ENCODE assay signal across 21 cellular contexts in genomic region chr14:36835145-36835544, GRCh38.
DNase-seq lines count a peak whose midpoint lies in the region; ATAC-seq, FAIRE-seq and TF ChIP-seq lines count a peak whose summit lies in the region.
"Had no signal": no experiment of that assay in that cellular context is flagged by ENCODE, and none has a peak within 500 bp of the region (broad histone marks: within the 10 kb centered on the region; RNA-seq: fewer than 3 reads in every experiment).

No MANE protein-coding gene starts in this region.

- no peaks in the 10 kb centered on the region for H3K4me1 ChIP-seq in GM23338 (ENCODE audit: insufficient read depth)
- peaks cover 0 to 5% (median 2%) of the 10 kb centered on the region in 4 experiments; a peak in 2 of 7 replicates for H3K4me1 ChIP-seq in H1 (replicated peaks in 1 of 4; ENCODE audit: control insufficient read depth in 3 of 4, insufficient read depth in 4 of 4, low read length in 3 of 4)
- no peaks in the 10 kb centered on the region for H3K4me1 ChIP-seq in foreskin keratinocyte
- H3K4me1 ChIP-seq: BLaER1, upper lobe of right lung had no signal

- no peak overlapping the region for H3K4me3 ChIP-seq in GM23338
- no peak overlapping the region for H3K4me3 ChIP-seq in H1 (ENCODE audit: extremely low read depth in 1 of 4, insufficient read depth in 2 of 4, low read depth in 3 of 4, low read length in 4 of 4)
- H3K4me3 ChIP-seq: BLaER1, MG63, upper lobe of right lung had no signal

- H3K4ac ChIP-seq in H1 (replicated peaks; ENCODE audit: insufficient read length, low read depth, low read length) = no peak overlapping the region

- H3K36me3 Mint-ChIP-seq in GM23338 (ENCODE audit: low read depth) = no peaks in the 10 kb centered on the region
- H3K36me3 Mint-ChIP-seq in natural killer cell treated with Interleukin-12 subunit alpha and Interleukin-12 subunit beta and Interleukin-15 and Interleukin-18, amount 100 ng/mL, for 72 hours = no peaks in the 10 kb centered on the region

- TF ChIP-seq EP300 in H1 (IDR thresholded peaks at IDR 0.05; ENCODE audit: borderline replicate concordance in 1 of 2, low read depth in 2 of 2, low read length in 2 of 2) = no peak

- no peak overlapping the region for H2BK5ac ChIP-seq in H1 (ENCODE audit: low read depth, low read length)

- H3K79me2 ChIP-seq in GM23338 (replicated peaks; ENCODE audit: insufficient read depth) (no peaks in the 10 kb centered on the region), H1 (ENCODE audit: control insufficient read depth in 1 of 2, insufficient read depth in 2 of 2, low read length in 2 of 2) (no peaks in the 10 kb centered on the region)

- H2AFZ ChIP-seq in GM23338 = no peak overlapping the region
- no peak overlapping the region for H2AFZ ChIP-seq in H1 (ENCODE audit: low read length)

- H4K91ac ChIP-seq in H1 (replicated peaks; ENCODE audit: insufficient read length, low read length) = no peak overlapping the region

- no peak overlapping the region for H3K56ac ChIP-seq in H1 (replicated peaks; ENCODE audit: insufficient read length, low read depth, low read length)

- DNase-seq in GM23338 (ENCODE audit: low spot score) (no peak), NCI-H1417 treated with DMSO at 0.1 percent for 48 hours (lab: John Stamatoyannopoulos, UW) (peak; percentile 81), NCI-H510A treated with DMSO at 0.1 percent for 48 hours (lab: John Stamatoyannopoulos, UW) (peak; percentile 87), H1 (ENCODE audit: low read depth in 1 of 2, low spot score in 2 of 2) (no peak), hippocampal formation (lab: John Stamatoyannopoulos, UW) (no peak), foreskin keratinocyte (no peak)
- DNase-seq in natural killer cell treated with Interleukin-12 subunit alpha and Interleukin-12 subunit beta and Interleukin-15 and Interleukin-18, amount 100 ng/mL, for 72 hours (ENCODE audit: low spot score) = no peak
- DNase-seq: activated CD4-positive, CD25-positive, alpha-beta regulatory T cell; activated effector memory CD4-positive, alpha-beta T cell treated with Interleukin-2 at 50 U/mL for 16 hours; amygdala; effector CD4-positive, alpha-beta T cell; kidney; mesenchymal stem cell; MG63; NK-92 treated with Interleukin-12 subunit alpha and Interleukin-12 subunit beta, amount 100 ng/mL, for 24 hours; upper lobe of right lung had no signal

- H3K18ac ChIP-seq in H1 (ENCODE audit: extremely low read depth, low read length) = no peak overlapping the region

- TF ChIP-seq CTCF in GM23338 (conservative IDR thresholded peaks at IDR 0.05; ENCODE audit: low read depth in 2 of 2) (no peak), H1 (IDR thresholded peaks at IDR 0.05; ENCODE audit: control extremely low read depth in 1 of 3, insufficient read depth in 1 of 3, low read depth in 1 of 3, low read length in 3 of 3) (no peak), foreskin keratinocyte (conservative IDR thresholded peaks at IDR 0.05) (no peak)

- H3K27me3 ChIP-seq in GM23338 (ENCODE audit: insufficient read depth) (no peaks in the 10 kb centered on the region), H1 (replicated peaks in 1 of 4; ENCODE audit: control insufficient read depth in 3 of 4, extremely low read depth in 1 of 4, insufficient read depth in 3 of 4, low read length in 3 of 4) (no peaks in the 10 kb centered on the region), foreskin keratinocyte (no peaks in the 10 kb centered on the region)
- H3K27me3 ChIP-seq: BLaER1, MG63, upper lobe of right lung had no signal

- no peak overlapping the region for H3K14ac ChIP-seq in H1 (ENCODE audit: insufficient read length)

- H2BK15ac ChIP-seq in H1 (ENCODE audit: low read length) = no peak overlapping the region

- no peak overlapping the region for H4K5ac ChIP-seq in H1 (ENCODE audit: insufficient read length, low read depth, low read length)

- H3K9me2 ChIP-seq in GM23338 (ENCODE audit: insufficient read depth) = no peaks in the 10 kb centered on the region

- H3F3A ChIP-seq in GM23338 (replicated peaks; ENCODE audit: low read depth) = no peaks in the 10 kb centered on the region

- H3K4me3 Mint-ChIP-seq in GM23338 = no peak overlapping the region
- no peak overlapping the region for H3K4me3 Mint-ChIP-seq in natural killer cell treated with Interleukin-12 subunit alpha and Interleukin-12 subunit beta and Interleukin-15 and Interleukin-18, amount 100 ng/mL, for 72 hours
- H3K4me3 Mint-ChIP-seq: central memory CD8-positive, alpha-beta T cell; stimulated activated naive CD8-positive, alpha-beta T cell treated with anti-CD3 and anti-CD28 coated beads, Interleukin-15, Interleukin-2, amounts not matched to agents 100 ng/mL and 50 ng/mL, for 24 hours had no signal

- CTCF ChIA-PET in H1 (lab: Charles Lee; ENCODE audit: partially characterized antibody) = no interaction called here

- H3K4me1 Mint-ChIP-seq in GM23338 = peaks cover 3% of the 10 kb centered on the region; the same call in 2 of the 3 replicates
- H3K4me1 Mint-ChIP-seq in natural killer cell treated with Interleukin-12 subunit alpha and Interleukin-12 subunit beta and Interleukin-15 and Interleukin-18, amount 100 ng/mL, for 72 hours (ENCODE audit: low read depth in 2 of 2) = no peaks in the 10 kb centered on the region
- H3K4me1 Mint-ChIP-seq: central memory CD8-positive, alpha-beta T cell had no signal

- H2AK5ac ChIP-seq in H1 (ENCODE audit: low read depth, low read length) = no peak overlapping the region

- no peak for TF ChIP-seq RAD21 in H1 (IDR thresholded peaks at IDR 0.05 in 1 of 2, conservative IDR thresholded peaks at IDR 0.05 in 1 of 2; ENCODE audit: low read depth in 2 of 2, low read length in 2 of 2)

- no peak overlapping the region for H2BK20ac ChIP-seq in H1 (ENCODE audit: low read length)

- ATAC-seq in GM23338 (peak; percentile 34; the same call in 2 of the 3 replicates), GM21526 (IDR thresholded peaks at IDR 0.05; ENCODE audit: low FRiP score, unreplicated experiment) (no peak), foreskin keratinocyte (no peak)
- ATAC-seq in natural killer cell treated with Interleukin-12 subunit alpha and Interleukin-12 subunit beta and Interleukin-15 and Interleukin-18, amount 100 ng/mL, for 72 hours = no peak
- ATAC-seq: upper lobe of right lung had no signal

- H3K4me2 ChIP-seq in GM23338 = no peak overlapping the region
- H3K4me2 ChIP-seq in H1 (ENCODE audit: insufficient read depth in 1 of 2, low read depth in 2 of 2, low read length in 2 of 2) = no peak overlapping the region
- H3K4me2 ChIP-seq: BLaER1 had no signal

- no peak overlapping the region for H2BK120ac ChIP-seq in H1 (replicated peaks; ENCODE audit: low read depth, low read length)

- H3K23ac ChIP-seq in H1 (ENCODE audit: insufficient read length) = no peak overlapping the region

- no peak overlapping the region for H2BK12ac ChIP-seq in H1 (ENCODE audit: low read depth, low read length)

- no peaks in the 10 kb centered on the region for H3K79me1 ChIP-seq in H1 (ENCODE audit: low read depth, low read length)

- no peak for TF ChIP-seq POLR2A in H1 (IDR thresholded peaks at IDR 0.05; ENCODE audit: control extremely low read depth in 1 of 2, low read depth in 2 of 2, low read length in 2 of 2)

- FAIRE-seq in H1 (lab: Jason Lieb, UNC) = peak; percentile 24
- FAIRE-seq: kidney had no signal

- H3K9me3 ChIP-seq in H1 (ENCODE audit: insufficient read depth in 2 of 2, low read depth in 1 of 2, low read length in 1 of 2) = no peaks in the 10 kb centered on the region
- H3K9me3 ChIP-seq: BLaER1, MG63, upper lobe of right lung had no signal

- H3K36me3 ChIP-seq in GM23338 (ENCODE audit: insufficient read depth) (no peaks in the 10 kb centered on the region), H1 (ENCODE audit: control insufficient read depth in 2 of 4, insufficient read depth in 4 of 4, low read length in 3 of 4) (no peaks in the 10 kb centered on the region)
- H3K36me3 ChIP-seq: BLaER1, MG63, upper lobe of right lung had no signal

- H3K27ac ChIP-seq in GM23338 (ENCODE audit: low read depth) = no peak overlapping the region
- no peak overlapping the region for H3K27ac ChIP-seq in H1 (ENCODE audit: low read depth, low read length)
- H3K27ac ChIP-seq in foreskin keratinocyte = no peak overlapping the region
- H3K27ac ChIP-seq: BLaER1, RWPE1, upper lobe of right lung had no signal

- no peak overlapping the region for H3K27ac Mint-ChIP-seq in GM23338
- H3K27ac Mint-ChIP-seq in natural killer cell treated with Interleukin-12 subunit alpha and Interleukin-12 subunit beta and Interleukin-15 and Interleukin-18, amount 100 ng/mL, for 72 hours = no peak overlapping the region
- H3K27ac Mint-ChIP-seq: stimulated activated naive CD8-positive, alpha-beta T cell treated with anti-CD3 and anti-CD28 coated beads, Interleukin-15, Interleukin-2, amounts not matched to agents 100 ng/mL and 50 ng/mL, for 24 hours had no signal

- H3K23me2 ChIP-seq in H1 (ENCODE audit: low read depth, low read length) = no peaks in the 10 kb centered on the region

- WGBS in H1 (ENCODE audit: extremely low coverage in 1 of 2, insufficient coverage in 1 of 2, insufficient read length in 1 of 2, insufficient replicate concordance in 2 of 2, low coverage in 1 of 2, low lambda C conversion rate in 2 of 2, missing lambda C conversion rate in 1 of 2), 2 experiments = 95% methylated on average over 2 of the region's 2 CpGs; no CpG with 5 or more reads in 1 of the 2 experiments

- H4K8ac ChIP-seq in H1 (ENCODE audit: extremely low read depth, insufficient read depth, low read length) = no peak overlapping the region

- H4K20me1 ChIP-seq in GM23338 (replicated peaks; ENCODE audit: insufficient read depth) (no peaks in the 10 kb centered on the region), H1 (replicated peaks in 1 of 2; ENCODE audit: control insufficient read depth in 1 of 2, insufficient read depth in 2 of 2, low read length in 2 of 2) (no peaks in the 10 kb centered on the region)
- H4K20me1 ChIP-seq: BLaER1 had no signal

- POLR2A ChIA-PET in H1 (lab: Charles Lee; ENCODE audit: partially characterized antibody) = no interaction called here

- H3K9me3 Mint-ChIP-seq in GM23338 = no peaks in the 10 kb centered on the region
- peaks cover 8% of the 10 kb centered on the region for H3K9me3 Mint-ChIP-seq in natural killer cell treated with Interleukin-12 subunit alpha and Interleukin-12 subunit beta and Interleukin-15 and Interleukin-18, amount 100 ng/mL, for 72 hours
- H3K9me3 Mint-ChIP-seq: stimulated activated naive CD8-positive, alpha-beta T cell treated with anti-CD3 and anti-CD28 coated beads, Interleukin-15, Interleukin-2, amounts not matched to agents 100 ng/mL and 50 ng/mL, for 24 hours had no signal

- peaks cover 2% of the 10 kb centered on the region for H3K27me3 Mint-ChIP-seq in GM23338 (ENCODE audit: insufficient read depth, low read depth, poor library complexity)
- no peaks in the 10 kb centered on the region for H3K27me3 Mint-ChIP-seq in natural killer cell treated with Interleukin-12 subunit alpha and Interleukin-12 subunit beta and Interleukin-15 and Interleukin-18, amount 100 ng/mL, for 72 hours
- H3K27me3 Mint-ChIP-seq: central memory CD8-positive, alpha-beta T cell; stimulated activated naive CD8-positive, alpha-beta T cell treated with anti-CD3 and anti-CD28 coated beads, Interleukin-15, Interleukin-2, amounts not matched to agents 100 ng/mL and 50 ng/mL, for 24 hours had no signal

- H3K9ac ChIP-seq in H1 (replicated peaks in 1 of 4; ENCODE audit: extremely low read depth in 1 of 4, low read depth in 3 of 4, low read length in 3 of 4) = no peak overlapping the region
- H3K9ac ChIP-seq: BLaER1 had no signal

TF ChIP-seq in H1, 55 proteins besides CTCF, POLR2A, EP300 and RAD21 (continues in another document):
- TF ChIP-seq POLR2AphosphoS5 (IDR thresholded peaks at IDR 0.05; ENCODE audit: low read depth, low read length) = no peak

Comparison
In these comparisons a context has a peak if more than half of its experiments do, and no peak if none do; other contexts are left out.
1. DNase-seq: peak in NCI-H1417 treated with DMSO at 0.1 percent for 48 hours (single experiment) and NCI-H510A treated with DMSO at 0.1 percent for 48 hours (single experiment); none in GM23338 (single experiment), H1 (0 of 2), hippocampal formation (0 of 2), foreskin keratinocyte (0 of 2) and natural killer cell treated with Interleukin-12 subunit alpha and Interleukin-12 subunit beta and Interleukin-15 and Interleukin-18, amount 100 ng/mL, for 72 hours (single experiment).